ENCODE assay signal across 8 cellular contexts in the genomic region with DNA sequence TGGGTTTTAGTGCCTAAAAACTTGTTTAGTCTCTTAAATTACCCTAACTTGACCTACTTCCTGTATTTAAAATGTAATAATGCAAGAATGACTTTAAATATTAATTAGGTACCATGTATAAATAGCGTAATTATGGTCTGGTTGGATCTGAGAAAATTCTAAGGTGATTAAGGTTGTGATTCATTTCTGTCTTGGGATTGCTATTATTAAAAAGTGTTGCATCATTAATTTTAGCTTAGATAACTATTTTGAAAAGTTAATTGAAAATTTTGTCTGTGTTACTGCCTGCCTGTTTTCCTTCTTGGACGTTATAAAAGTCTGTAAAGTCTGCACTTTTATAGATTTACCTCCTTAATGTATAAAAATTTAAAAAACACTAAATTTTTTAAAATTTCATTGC.
"Had no signal": no experiment of that assay in that cellular context is flagged by ENCODE, and none has a peak within 500 bp of the region (broad histone marks: within the 10 kb centered on the region; RNA-seq: fewer than 3 reads in every experiment).

No MANE protein-coding gene starts in this region.

- FAIRE-seq: G401.6, GM12878, GM12891, GM12892, GM18507, GM19239 had no signal

- H3K4me3 ChIP-seq: GM12878 had no signal

- ATAC-seq: GM12878 had no signal

- DNase-seq: GDM1, GF-D8 had no signal
